8 cellular contexts compared by ENCODE assay signal in genomic region chr3:53346514-53346913, GRCh38. TPM values are rescaled to one million over a fixed set of nuclear protein-coding genes. Genes with fewer than 3 reads are reported as not detected.
DNase-seq lines count a peak whose midpoint lies in the region; ATAC-seq and TF ChIP-seq lines count a peak whose summit lies in the region.

No MANE protein-coding gene starts in this region.

- intact Hi-C loops in activated CD4-positive, alpha-beta T cell treated with anti-CD3 and anti-CD28 coated beads, Interleukin-2, amount 10 ng/mL, durations not matched to agents 24 days and 14 days (cut with micrococcal nuclease) = loop anchor here (2.0 to 10.0 kb wide), 4 partner anchors 46 to 546 kb away; partner anchors contain the start of gene RFT1

- peaks cover 24% of the 10 kb centered on the region for H3K36me3 Mint-ChIP-seq in activated CD4-positive, alpha-beta T cell treated with anti-CD3 and anti-CD28 coated beads, Interleukin-2, amount 10 ng/mL, durations not matched to agents 24 days and 14 days (ENCODE audit: low read depth)
- H3K36me3 Mint-ChIP-seq in progenitor cell of endocrine pancreas (ENCODE audit: insufficient read depth) = peaks cover 6% of the 10 kb centered on the region

- ATAC-seq in GM18870 (IDR thresholded peaks at IDR 0.05; ENCODE audit: unreplicated experiment) = no peak

- peak overlapping the region; percentile 97 for H3K4me3 ChIP-seq in fibroblast of pulmonary artery (replicated peaks; ENCODE audit: low read depth, low read length)

- no peaks in the 10 kb centered on the region for H3K9me3 Mint-ChIP-seq in activated CD4-positive, alpha-beta T cell treated with anti-CD3 and anti-CD28 coated beads, Interleukin-2, amount 10 ng/mL, durations not matched to agents 24 days and 14 days
- no peaks in the 10 kb centered on the region for H3K9me3 Mint-ChIP-seq in progenitor cell of endocrine pancreas (ENCODE audit: low read depth)

- H3K4me1 Mint-ChIP-seq in activated CD4-positive, alpha-beta T cell treated with anti-CD3 and anti-CD28 coated beads, Interleukin-2, amount 10 ng/mL, durations not matched to agents 24 days and 14 days = peaks cover 21% of the 10 kb centered on the region
- H3K4me1 Mint-ChIP-seq in progenitor cell of endocrine pancreas (ENCODE audit: low read depth) = peaks cover 21% of the 10 kb centered on the region

- peak; percentile 65 for DNase-seq in activated CD4-positive, alpha-beta T cell treated with anti-CD3 and anti-CD28 coated beads, Interleukin-2, amount 10 ng/mL, durations not matched to agents 24 days and 14 days
- no peak for DNase-seq in activated CD4-positive, alpha-beta T cell treated with anti-CD3 and anti-CD28 coated beads for 1 hour
- DNase-seq in SK-N-DZ (ENCODE audit: low spot score) = peak; percentile 13
- DNase-seq in fibroblast of pulmonary artery (ENCODE audit: low read depth) = no peak
- no peak for DNase-seq in progenitor cell of endocrine pancreas (ENCODE audit: low spot score, unreplicated experiment)
- DNase-seq in A172 (ENCODE audit: low spot score) = no peak
- DNase-seq in OCI-M2 (lab: John Stamatoyannopoulos, UW; ENCODE audit: unreplicated experiment) = no peak

- TF ChIP-seq CTCF in fibroblast of pulmonary artery (IDR thresholded peaks at IDR 0.05; ENCODE audit: low read length, missing control alignments) (no peak), progenitor cell of endocrine pancreas (IDR thresholded peaks at IDR 0.05; ENCODE audit: unreplicated experiment) (no peak)

- H3K4me3 Mint-ChIP-seq in activated CD4-positive, alpha-beta T cell treated with anti-CD3 and anti-CD28 coated beads, Interleukin-2, amount 10 ng/mL, durations not matched to agents 24 days and 14 days = peak overlapping the region; percentile 96
- H3K4me3 Mint-ChIP-seq in progenitor cell of endocrine pancreas (ENCODE audit: low read depth) = peak overlapping the region; percentile 99

- H3K27ac Mint-ChIP-seq in activated CD4-positive, alpha-beta T cell treated with anti-CD3 and anti-CD28 coated beads, Interleukin-2, amount 10 ng/mL, durations not matched to agents 24 days and 14 days = peak overlapping the region; percentile 100
- H3K27ac Mint-ChIP-seq in progenitor cell of endocrine pancreas = peak overlapping the region; percentile 99

- H3K27me3 Mint-ChIP-seq in activated CD4-positive, alpha-beta T cell treated with anti-CD3 and anti-CD28 coated beads, Interleukin-2, amount 10 ng/mL, durations not matched to agents 24 days and 14 days = no peaks in the 10 kb centered on the region
- no peaks in the 10 kb centered on the region for H3K27me3 Mint-ChIP-seq in progenitor cell of endocrine pancreas

RNA-seq across cellular contexts. Expression of gene DCP1A, which starts 0.8 kb away (rescaled TPM):
- 42.1 and 50.3 TPM in 2 replicates for total RNA-seq in activated CD4-positive, alpha-beta T cell treated with anti-CD3 and anti-CD28 coated beads, Interleukin-2, amount 10 ng/mL, durations not matched to agents 24 days and 14 days
- polyA plus RNA-seq in SK-N-DZ (2014; cell fraction: cytosol; rRNA removed) = 7.7 and 11.4 TPM in 2 replicates
- polyA plus RNA-seq in SK-N-DZ (2014; cell fraction: nucleus; rRNA removed) = 5.9 and 7.9 TPM in 2 replicates
- total RNA-seq in progenitor cell of endocrine pancreas = 33.8 and 38.3 TPM in 2 replicates
- 13.8 and 14.4 TPM in 2 replicates for total RNA-seq in A172 (2014; rRNA removed; shearing (Covaris generic))

Comparison
In these comparisons a context has a peak if more than half of its experiments do, and no peak if none do; other contexts are left out.
1. DNase-seq: peak in activated CD4-positive, alpha-beta T cell treated with anti-CD3 and anti-CD28 coated beads, Interleukin-2, amount 10 ng/mL, durations not matched to agents 24 days and 14 days (single experiment) and SK-N-DZ (single experiment); none in activated CD4-positive, alpha-beta T cell treated with anti-CD3 and anti-CD28 coated beads for 1 hour (single experiment), fibroblast of pulmonary artery (single experiment), progenitor cell of endocrine pancreas (single experiment), A172 (single experiment) and OCI-M2 (single experiment).